In the genomic region with DNA sequence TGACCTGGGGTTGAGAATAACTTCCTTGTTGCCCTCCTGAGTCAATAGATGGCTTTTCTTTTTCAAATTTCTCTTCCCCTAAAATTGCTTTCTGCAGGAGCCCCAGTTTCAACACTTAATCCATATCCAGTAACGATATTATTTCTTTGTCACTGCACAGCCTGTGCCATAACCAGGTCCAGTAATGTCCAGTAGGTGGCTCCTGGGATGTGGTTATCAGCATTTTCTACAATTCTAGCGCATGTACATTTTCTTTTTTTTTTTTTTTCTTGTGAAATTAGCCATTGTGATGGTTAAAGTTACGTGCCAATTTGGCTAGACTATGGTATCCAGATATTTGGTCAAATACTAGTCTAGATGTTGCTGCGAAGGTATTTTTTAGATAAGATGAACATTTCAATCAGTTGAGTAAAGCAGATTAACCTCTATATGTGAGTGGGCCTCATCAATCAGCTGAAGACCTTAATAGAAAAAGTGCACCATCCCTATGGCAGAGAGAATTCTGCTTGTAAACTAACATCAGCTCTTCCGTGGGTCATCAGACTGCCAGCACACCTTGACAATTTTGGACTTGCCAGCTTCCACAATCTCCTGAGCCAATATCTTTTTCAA, we compare ENCODE assay signal across 10 cellular contexts.
DNase-seq lines count a peak whose midpoint lies in the region; ATAC-seq and TF ChIP-seq lines count a peak whose summit lies in the region.
"Had no signal": no experiment of that assay in that cellular context is flagged by ENCODE, and none has a peak within 500 bp of the region (broad histone marks: within the 10 kb centered on the region; RNA-seq: fewer than 3 reads in every experiment).

No MANE protein-coding gene starts in this region.

- H3K9me3 Mint-ChIP-seq in activated CD4-positive, alpha-beta T cell treated with anti-CD3 and anti-CD28 coated beads, Interleukin-2, amount 10 ng/mL, durations not matched to agents 7 days and 5 days, result no peaks in the 10 kb centered on the region
- H3K9me3 Mint-ChIP-seq in stimulated activated memory B cell treated with anti-CD40 and anti-IgM and Interleukin-4, amounts not matched to agents 10 μg/mL and 1 μg/mL and 100 μg/mL, for 72 hours, result peaks cover 6% of the 10 kb centered on the region
- H3K9me3 Mint-ChIP-seq: activated naive CD8-positive, alpha-beta T cell treated with anti-CD3 and anti-CD28 coated beads, Interleukin-2, amount 50 U/mL, for 24 hours had no signal

- TF ChIP-seq RAD21 in liver (IDR thresholded peaks at IDR 0.05), result peak; percentile 63 to 65

- CTCF ChIA-PET in activated CD4-positive, alpha-beta T cell treated with anti-CD3 and anti-CD28 coated beads, Interleukin-2, amount 10 ng/mL, durations not matched to agents 7 days and 5 days (lab: Charles Lee), result no interaction called here

- no peaks in the 10 kb centered on the region for H3K9me3 ChIP-seq in ascending aorta
- no peaks in the 10 kb centered on the region for H3K9me3 ChIP-seq in liver (ENCODE audit: control insufficient read depth in 4 of 4, low read length in 3 of 4)
- H3K9me3 ChIP-seq in spleen, result no peaks in the 10 kb centered on the region

- H3K9ac ChIP-seq in liver (ENCODE audit: low read depth in 1 of 2, low read length in 2 of 2), result no peak overlapping the region

- peak; percentile 75 for TF ChIP-seq CTCF in C4-2B (conservative IDR thresholded peaks at IDR 0.05)
- peak; percentile 5 to 52 (median 22) for TF ChIP-seq CTCF in ascending aorta (IDR thresholded peaks at IDR 0.05)
- peak; percentile 39 for TF ChIP-seq CTCF in liver (IDR thresholded peaks at IDR 0.05; ENCODE audit: low read depth, low read length, missing input control)
- peak in 4 of 11 experiments; percentile 13 to 30 (median 20) for TF ChIP-seq CTCF in spleen (IDR thresholded peaks at IDR 0.05 in 8 of 11, conservative IDR thresholded peaks at IDR 0.05 in 3 of 11)

- H3K27me3 ChIP-seq in ascending aorta, result no peaks in the 10 kb centered on the region
- no peaks in the 10 kb centered on the region for H3K27me3 ChIP-seq in liver (ENCODE audit: control insufficient read depth in 4 of 4, insufficient read depth in 4 of 4, low read length in 3 of 4)
- H3K27me3 ChIP-seq in spleen (replicated peaks in 1 of 7), result no peaks in the 10 kb centered on the region

- DNase-seq in ascending aorta (ENCODE audit: low spot score in 2 of 2) (no peak), spleen (no peak)
- DNase-seq in activated CD4-positive, alpha-beta T cell treated with anti-CD3 and anti-CD28 coated beads, Interleukin-2, amount 10 ng/mL, durations not matched to agents 7 days and 5 days, result no peak
- DNase-seq: activated naive CD8-positive, alpha-beta T cell treated with anti-CD3 and anti-CD28 coated beads, Interleukin-2, amount 50 U/mL, for 24 hours; NCI-H2171 had no signal

- H3K4me3 ChIP-seq in ascending aorta (no peak overlapping the region), liver (ENCODE audit: low read depth in 1 of 3, low read length in 3 of 3) (no peak overlapping the region), spleen (no peak overlapping the region)

- H3K4me3 Mint-ChIP-seq in activated CD4-positive, alpha-beta T cell treated with anti-CD3 and anti-CD28 coated beads, Interleukin-2, amount 10 ng/mL, durations not matched to agents 7 days and 5 days, result no peak overlapping the region
- no peak overlapping the region for H3K4me3 Mint-ChIP-seq in stimulated activated memory B cell treated with anti-CD40 and anti-IgM and Interleukin-4, amounts not matched to agents 10 μg/mL and 1 μg/mL and 100 μg/mL, for 72 hours
- H3K4me3 Mint-ChIP-seq: activated naive CD8-positive, alpha-beta T cell treated with anti-CD3 and anti-CD28 coated beads, Interleukin-2, amount 50 U/mL, for 24 hours had no signal

- no peaks in the 10 kb centered on the region for H3K4me1 Mint-ChIP-seq in activated CD4-positive, alpha-beta T cell treated with anti-CD3 and anti-CD28 coated beads, Interleukin-2, amount 10 ng/mL, durations not matched to agents 7 days and 5 days
- H3K4me1 Mint-ChIP-seq in stimulated activated memory B cell treated with anti-CD40 and anti-IgM and Interleukin-4, amounts not matched to agents 10 μg/mL and 1 μg/mL and 100 μg/mL, for 72 hours, result no peaks in the 10 kb centered on the region
- H3K4me1 Mint-ChIP-seq: activated naive CD8-positive, alpha-beta T cell treated with anti-CD3 and anti-CD28 coated beads, Interleukin-2, amount 50 U/mL, for 24 hours had no signal

- no peaks in the 10 kb centered on the region for H3K36me3 ChIP-seq in ascending aorta
- H3K36me3 ChIP-seq in liver (ENCODE audit: control insufficient read depth in 4 of 4, insufficient read depth in 3 of 4, low read depth in 1 of 4, low read length in 3 of 4), result no peaks in the 10 kb centered on the region
- H3K36me3 ChIP-seq in spleen, result no peaks in the 10 kb centered on the region

- POLR2A ChIA-PET in activated CD4-positive, alpha-beta T cell treated with anti-CD3 and anti-CD28 coated beads, Interleukin-2, amount 10 ng/mL, durations not matched to agents 7 days and 5 days (lab: Charles Lee), result no interaction called here

- TF ChIP-seq POLR2A in spleen (IDR thresholded peaks at IDR 0.05), result no peak

- H3K27ac Mint-ChIP-seq in activated CD4-positive, alpha-beta T cell treated with anti-CD3 and anti-CD28 coated beads, Interleukin-2, amount 10 ng/mL, durations not matched to agents 7 days and 5 days, result no peak overlapping the region
- no peak overlapping the region for H3K27ac Mint-ChIP-seq in stimulated activated memory B cell treated with anti-CD40 and anti-IgM and Interleukin-4, amounts not matched to agents 10 μg/mL and 1 μg/mL and 100 μg/mL, for 72 hours
- H3K27ac Mint-ChIP-seq: activated naive CD8-positive, alpha-beta T cell treated with anti-CD3 and anti-CD28 coated beads, Interleukin-2, amount 50 U/mL, for 24 hours had no signal

- intact Hi-C loops in ascending aorta (cut with DNase I), result no loop called here
- intact Hi-C loops in spleen (cut with DNase I; ENCODE audit: low total_unique reads), result no loop called here

- H3K4me1 ChIP-seq in ascending aorta (no peaks in the 10 kb centered on the region), liver (ENCODE audit: control insufficient read depth in 4 of 4, insufficient read depth in 4 of 4, low read length in 3 of 4) (no peaks in the 10 kb centered on the region), spleen (no peaks in the 10 kb centered on the region)

- H3K36me3 Mint-ChIP-seq in activated CD4-positive, alpha-beta T cell treated with anti-CD3 and anti-CD28 coated beads, Interleukin-2, amount 10 ng/mL, durations not matched to agents 7 days and 5 days (ENCODE audit: low read depth), result no peaks in the 10 kb centered on the region
- no peaks in the 10 kb centered on the region for H3K36me3 Mint-ChIP-seq in stimulated activated memory B cell treated with anti-CD40 and anti-IgM and Interleukin-4, amounts not matched to agents 10 μg/mL and 1 μg/mL and 100 μg/mL, for 72 hours

- H3K27ac ChIP-seq in C4-2B (no peak overlapping the region), ascending aorta (no peak overlapping the region), liver (ENCODE audit: low read depth in 1 of 2, low read length in 2 of 2) (no peak overlapping the region), spleen (no peak overlapping the region)

- 59% methylated on average over 5 of the region's 5 CpGs for WGBS in liver
- WGBS in spleen, 5 donors, result 75 to 81% (median 79%) methylated on average over 5 of the region's 5 CpGs

- H3K27me3 Mint-ChIP-seq in activated CD4-positive, alpha-beta T cell treated with anti-CD3 and anti-CD28 coated beads, Interleukin-2, amount 10 ng/mL, durations not matched to agents 7 days and 5 days, result peaks cover 7% of the 10 kb centered on the region
- peaks cover 9% of the 10 kb centered on the region for H3K27me3 Mint-ChIP-seq in stimulated activated memory B cell treated with anti-CD40 and anti-IgM and Interleukin-4, amounts not matched to agents 10 μg/mL and 1 μg/mL and 100 μg/mL, for 72 hours

- ATAC-seq in HG03159 (IDR thresholded peaks at IDR 0.05; ENCODE audit: unreplicated experiment), result peak; percentile 49
- ATAC-seq in stimulated activated memory B cell treated with anti-CD40 and anti-IgM and Interleukin-4, amounts not matched to agents 10 μg/mL and 1 μg/mL and 100 μg/mL, for 72 hours, result no peak
- no peak for ATAC-seq in HG03139 (IDR thresholded peaks at IDR 0.05; ENCODE audit: unreplicated experiment)
- ATAC-seq: activated naive CD8-positive, alpha-beta T cell treated with anti-CD3 and anti-CD28 coated beads, Interleukin-2, amount 50 U/mL, for 24 hours had no signal

TF ChIP-seq in liver, 16 proteins besides CTCF, POLR2A, EP300 and RAD21:
- TF ChIP-seq TAF1 (conservative IDR thresholded peaks at IDR 0.05) (no peak), FOXA2 (IDR thresholded peaks at IDR 0.05) (no peak), SP1 (IDR thresholded peaks at IDR 0.05) (no peak), RXRA (IDR thresholded peaks at IDR 0.05) (no peak)
- TF ChIP-seq, protein P1, sequence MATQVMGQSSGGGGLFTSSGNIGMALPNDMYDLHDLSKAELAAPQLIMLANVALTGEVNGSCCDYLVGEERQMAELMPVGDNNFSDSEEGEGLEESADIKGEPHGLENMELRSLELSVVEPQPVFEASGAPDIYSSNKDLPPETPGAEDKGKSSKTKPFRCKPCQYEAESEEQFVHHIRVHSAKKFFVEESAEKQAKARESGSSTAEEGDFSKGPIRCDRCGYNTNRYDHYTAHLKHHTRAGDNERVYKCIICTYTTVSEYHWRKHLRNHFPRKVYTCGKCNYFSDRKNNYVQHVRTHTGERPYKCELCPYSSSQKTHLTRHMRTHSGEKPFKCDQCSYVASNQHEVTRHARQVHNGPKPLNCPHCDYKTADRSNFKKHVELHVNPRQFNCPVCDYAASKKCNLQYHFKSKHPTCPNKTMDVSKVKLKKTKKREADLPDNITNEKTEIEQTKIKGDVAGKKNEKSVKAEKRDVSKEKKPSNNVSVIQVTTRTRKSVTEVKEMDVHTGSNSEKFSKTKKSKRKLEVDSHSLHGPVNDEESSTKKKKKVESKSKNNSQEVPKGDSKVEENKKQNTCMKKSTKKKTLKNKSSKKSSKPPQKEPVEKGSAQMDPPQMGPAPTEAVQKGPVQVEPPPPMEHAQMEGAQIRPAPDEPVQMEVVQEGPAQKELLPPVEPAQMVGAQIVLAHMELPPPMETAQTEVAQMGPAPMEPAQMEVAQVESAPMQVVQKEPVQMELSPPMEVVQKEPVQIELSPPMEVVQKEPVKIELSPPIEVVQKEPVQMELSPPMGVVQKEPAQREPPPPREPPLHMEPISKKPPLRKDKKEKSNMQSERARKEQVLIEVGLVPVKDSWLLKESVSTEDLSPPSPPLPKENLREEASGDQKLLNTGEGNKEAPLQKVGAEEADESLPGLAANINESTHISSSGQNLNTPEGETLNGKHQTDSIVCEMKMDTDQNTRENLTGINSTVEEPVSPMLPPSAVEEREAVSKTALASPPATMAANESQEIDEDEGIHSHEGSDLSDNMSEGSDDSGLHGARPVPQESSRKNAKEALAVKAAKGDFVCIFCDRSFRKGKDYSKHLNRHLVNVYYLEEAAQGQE (IDR thresholded peaks at IDR 0.05), result no peak
